ENCODE assay signal across 1 cellular context in genomic region chr17:79796570-79797491, GRCh38.
TF ChIP-seq lines count a peak whose summit lies in the region.

Gene CBX8 (minus strand): TSS chr17:79797077. CDS start chr17:79796998, 79 bp downstream.

TF ChIP-seq in HepG2, 621 proteins besides CTCF, POLR2A, EP300 and RAD21 (continued from another document and continues in another):
- no peak for TF ChIP-seq ZNF407 (CRISPR knock-in tag; IDR thresholded peaks at IDR 0.05; ENCODE audit: not compliant biosample characterization)
- TF ChIP-seq ZNF30 (CRISPR knock-in tag; IDR thresholded peaks at IDR 0.05), result no peak
- TF ChIP-seq ZMAT3 (CRISPR knock-in tag; conservative IDR thresholded peaks at IDR 0.05), result peak; percentile 89
- TF ChIP-seq SRF (IDR thresholded peaks at IDR 0.05; ENCODE audit: low read depth, low read length), result no peak
- peak; percentile 52; the same call in 1 of the 2 replicates for TF ChIP-seq ZNF503 (CRISPR knock-in tag; IDR thresholded peaks at IDR 0.05)
- TF ChIP-seq BRF2 (CRISPR knock-in tag; IDR thresholded peaks at IDR 0.05), result no peak
- TF ChIP-seq ZHX2 (IDR thresholded peaks at IDR 0.05; ENCODE audit: low read depth), result peak; percentile 64
- TF ChIP-seq ZHX2 (CRISPR knock-in tag; IDR thresholded peaks at IDR 0.05; ENCODE audit: borderline replicate concordance), result no peak
- no peak for TF ChIP-seq THYN1 (CRISPR knock-in tag; IDR thresholded peaks at IDR 0.05; ENCODE audit: borderline replicate concordance, low read depth)
- TF ChIP-seq KLF9 (CRISPR knock-in tag; IDR thresholded peaks at IDR 0.05; ENCODE audit: low read depth), result 0 out of 2 replicates have a peak, but pooled peaks have one; percentile 32
- 0 out of 2 replicates have a peak, but pooled peaks have one; percentile 28 for TF ChIP-seq ZSCAN9 (CRISPR knock-in tag; IDR thresholded peaks at IDR 0.05; ENCODE audit: borderline replicate concordance)
- peak; percentile 79; the same call in 1 of the 2 replicates for TF ChIP-seq NFKB2 (CRISPR knock-in tag; IDR thresholded peaks at IDR 0.05; ENCODE audit: borderline replicate concordance)
- TF ChIP-seq KMT2A (CRISPR knock-in tag; IDR thresholded peaks at IDR 0.05), result peak; percentile 76
- 0 out of 2 replicates have a peak, but pooled peaks have one; percentile 25 for TF ChIP-seq MYC (CRISPR knock-in tag; IDR thresholded peaks at IDR 0.05; ENCODE audit: borderline replicate concordance)
- peak; percentile 55; the same call in 1 of the 2 replicates for TF ChIP-seq KDM5A (IDR thresholded peaks at IDR 0.05; ENCODE audit: borderline replicate concordance, low read length)
- no peak for TF ChIP-seq RBAK (CRISPR knock-in tag; IDR thresholded peaks at IDR 0.05)
- no peak; the same call in 1 of the 2 replicates for TF ChIP-seq ZFP37 (CRISPR knock-in tag; IDR thresholded peaks at IDR 0.05; ENCODE audit: borderline replicate concordance)
- no peak for TF ChIP-seq ZNF17 (CRISPR knock-in tag; IDR thresholded peaks at IDR 0.05)
- peak; percentile 64 for TF ChIP-seq ATF3 (CRISPR knock-in tag; IDR thresholded peaks at IDR 0.05)
- no peak for TF ChIP-seq ZNF549 (CRISPR knock-in tag; IDR thresholded peaks at IDR 0.05)
- TF ChIP-seq CENPT (CRISPR knock-in tag; IDR thresholded peaks at IDR 0.05; ENCODE audit: low read depth), result no peak
- no peak for TF ChIP-seq MTA1 (CRISPR knock-in tag; IDR thresholded peaks at IDR 0.05; ENCODE audit: borderline replicate concordance)
- peak; percentile 49; the same call in 1 of the 2 replicates for TF ChIP-seq ARID4A (CRISPR knock-in tag; IDR thresholded peaks at IDR 0.05; ENCODE audit: borderline replicate concordance)
- TF ChIP-seq TEF (CRISPR knock-in tag; IDR thresholded peaks at IDR 0.05), result no peak
- peak; percentile 19; the same call in 1 of the 2 replicates for TF ChIP-seq ZMYM4 (CRISPR knock-in tag; IDR thresholded peaks at IDR 0.05)
- no peak for TF ChIP-seq SNRNP70 (IDR thresholded peaks at IDR 0.05; ENCODE audit: low read depth, low read length)
- TF ChIP-seq HOXA5 (CRISPR knock-in tag; IDR thresholded peaks at IDR 0.05), result peak; percentile 59; the same call in 1 of the 2 replicates
- peak; percentile 96 for TF ChIP-seq CREB1 (IDR thresholded peaks at IDR 0.05)
- TF ChIP-seq CREB1 (CRISPR knock-in tag; IDR thresholded peaks at IDR 0.05), result peak; percentile 92
- peak; percentile 64 for TF ChIP-seq FOXK1 (CRISPR knock-in tag; IDR thresholded peaks at IDR 0.05; ENCODE audit: borderline replicate concordance, low read depth)
- TF ChIP-seq MXD1 (CRISPR knock-in tag; IDR thresholded peaks at IDR 0.05), result peak; percentile 62
